ENCODE assay signal across 8 cellular contexts in the genomic region with DNA sequence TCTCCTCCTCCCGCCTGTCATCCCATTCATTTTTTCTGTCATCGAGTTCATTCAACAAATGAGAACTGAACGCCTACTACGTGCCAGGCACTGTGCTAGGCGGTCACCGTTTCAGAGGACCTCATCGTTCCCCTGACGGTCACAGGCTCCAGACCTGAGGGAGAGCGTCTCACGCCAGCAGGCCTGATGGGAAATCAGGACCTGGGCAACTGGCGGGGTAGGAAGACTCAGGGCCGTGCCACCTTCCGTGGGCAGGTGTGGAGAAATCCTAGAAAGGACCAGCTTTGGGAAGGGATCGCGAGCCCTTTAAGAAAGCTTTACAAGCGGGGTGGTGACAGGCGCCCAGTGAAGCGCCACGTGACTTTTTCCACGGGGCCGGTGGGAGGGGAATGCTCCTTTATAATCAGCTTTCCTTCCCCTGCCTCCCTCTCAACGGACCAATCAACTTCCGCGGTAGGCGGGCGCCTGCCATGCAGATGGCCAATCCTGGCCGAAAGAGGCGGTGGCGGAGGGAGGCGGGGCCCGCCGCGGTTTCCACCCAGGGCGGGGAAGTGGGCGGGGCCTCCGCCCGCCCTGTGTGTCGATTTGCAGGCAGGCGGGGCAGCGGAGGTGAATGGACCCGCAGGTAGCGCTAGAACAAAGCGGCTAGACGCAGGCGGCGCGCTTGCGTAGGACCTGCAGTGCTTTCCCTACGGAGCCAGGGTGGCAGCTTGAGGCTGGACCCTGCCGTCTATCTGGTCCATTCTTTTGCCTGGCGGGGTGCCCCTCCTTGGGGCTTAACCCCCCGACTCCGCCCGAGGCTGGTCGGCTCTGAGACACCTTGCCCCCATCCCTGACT. TPM values are rescaled to one million over a fixed set of nuclear protein-coding genes. Genes with fewer than 3 reads are reported as not detected.
A peak's percentile ranks its signal among the peaks of the same experiment; 100 is the strongest.
DNase-seq lines count a peak whose midpoint lies in the region; ATAC-seq and TF ChIP-seq lines count a peak whose summit lies in the region.

No MANE protein-coding gene starts in this region.

- no peak for TF ChIP-seq CTCF in lung (IDR thresholded peaks at IDR 0.05; ENCODE audit: control extremely low read depth, extremely low read depth)

- peaks cover 0 to 33% of the 10 kb centered on the region in 2 donors for H3K4me1 ChIP-seq in lung (ENCODE audit: control insufficient read depth in 2 of 2, insufficient read depth in 2 of 2, low read length in 2 of 2)

- peak; percentile 100 for DNase-seq in COLO829 (ENCODE audit: low spot score)
- DNase-seq in HT-29 (ENCODE audit: low spot score), result peak; percentile 97
- DNase-seq in NK-92 treated with Interleukin-12 subunit alpha and Interleukin-12 subunit beta, amount 100 ng/mL, for 24 hours (lab: John Stamatoyannopoulos, UW), result peak; percentile 97
- DNase-seq in activated CD8-positive, alpha-beta memory T cell treated with anti-CD3 and anti-CD28 coated beads for 4 hours (ENCODE audit: low read depth in 2 of 2), result peak; percentile 99
- peak; percentile 99 for DNase-seq in effector CD8-positive, alpha-beta T cell (lab: John Stamatoyannopoulos, UW)
- DNase-seq in lung (ENCODE audit: low spot score), result peak; percentile 100
- DNase-seq in stimulated activated CD4-positive, alpha-beta T cell treated with anti-CD3 and anti-CD28 coated beads, TNF-alpha, amount 100 ng/mL, for 24 hours (ENCODE audit: low read depth in 3 of 3), result peak; percentile 99 to 100 (median 99)

- no peaks in the 10 kb centered on the region for H3K9me3 ChIP-seq in lung (ENCODE audit: control insufficient read depth in 2 of 2, insufficient read depth in 1 of 2, low read length in 1 of 2)

- H3K27ac ChIP-seq in lung (ENCODE audit: low read depth in 1 of 2, low read length in 1 of 2), result peak overlapping the region; percentile 91

- H3K36me3 ChIP-seq in lung (ENCODE audit: control insufficient read depth in 2 of 2, insufficient read depth in 2 of 2, low read length in 2 of 2), result peaks cover 0 to 10% of the 10 kb centered on the region in 2 donors

- no peaks in the 10 kb centered on the region for H3K27me3 ChIP-seq in lung (ENCODE audit: control insufficient read depth, insufficient read depth)

- H3K4me3 ChIP-seq in lung, result peak overlapping the region; percentile 49

- 0 to 1% methylated on average over 55 of the region's 55 CpGs for WGBS in lung, 2 donors

- ATAC-seq in GM21360 (IDR thresholded peaks at IDR 0.05; ENCODE audit: unreplicated experiment) (peak; percentile 76), lung (ENCODE audit: insufficient read depth, low FRiP score) (peak; percentile 91)

RNA-seq across cellular contexts. Expression of a gene that starts 0.8 kb away (rescaled TPM):
- 15.7 and 18.5 TPM in 2 replicates for total RNA-seq in HT-29 (2014; rRNA removed; shearing (Covaris generic))
- 10 to 100 TPM; 16.5 to 36.2 TPM for total RNA-seq in lung
- polyA plus RNA-seq in lung, result 10 to 100 TPM; 10.2 to 25.2 TPM

Comparison
In these comparisons a context has a peak if more than half of its experiments do, and no peak if none do; other contexts are left out.
1. Peak in every context shown above with its lines: DNase-seq, ATAC-seq, H3K4me3 ChIP-seq and H3K27ac ChIP-seq.